Comparison of ENCODE assay signal across 13 cellular contexts in genomic region chr17:17087424-17088103, GRCh38. TPM values are rescaled to one million over a fixed set of nuclear protein-coding genes. Genes with fewer than 3 reads are reported as not detected.
DNase-seq lines count a peak whose midpoint lies in the region; ATAC-seq, FAIRE-seq and TF ChIP-seq lines count a peak whose summit lies in the region.
"Had no signal": no experiment of that assay in that cellular context is flagged by ENCODE, and none has a peak within 500 bp of the region (broad histone marks: within the 10 kb centered on the region; RNA-seq: fewer than 3 reads in every experiment).

No MANE protein-coding gene starts in this region.

- H3K27me3 ChIP-seq in liver (ENCODE audit: control insufficient read depth in 4 of 4, insufficient read depth in 4 of 4, low read length in 3 of 4): no peaks in the 10 kb centered on the region
- no peaks in the 10 kb centered on the region for H3K27me3 ChIP-seq in HepG2 (ENCODE audit: control insufficient read depth in 1 of 2, insufficient read depth in 2 of 2, low read length in 2 of 2)

- H3K4me1 Mint-ChIP-seq in glutamatergic neuron (ENCODE audit: low read depth, unreplicated experiment) (peaks cover 66% of the 10 kb centered on the region), neural crest cell (peaks cover 12% of the 10 kb centered on the region)
- H3K4me1 Mint-ChIP-seq in activated naive CD8-positive, alpha-beta T cell treated with anti-CD3 and anti-CD28 coated beads, Interleukin-2, amount 50 U/mL, for 24 hours: peaks cover 35% of the 10 kb centered on the region

- H3K4me1 ChIP-seq in liver (ENCODE audit: control insufficient read depth in 4 of 4, insufficient read depth in 4 of 4, low read length in 3 of 4) (peaks cover 10 to 62% (median 41%) of the 10 kb centered on the region in 4 donors), HepG2 (ENCODE audit: insufficient read depth, low read length) (peaks cover 51% of the 10 kb centered on the region)

- TF ChIP-seq CTCF in liver (IDR thresholded peaks at IDR 0.05; ENCODE audit: low read depth, low read length, missing input control) (no peak), HepG2 (CRISPR knock-in tag; IDR thresholded peaks at IDR 0.05) (no peak), glutamatergic neuron (IDR thresholded peaks at IDR 0.05; ENCODE audit: partially characterized antibody, unreplicated experiment) (no peak), neural crest cell (conservative IDR thresholded peaks at IDR 0.05) (no peak)

- H3K36me3 Mint-ChIP-seq in glutamatergic neuron (ENCODE audit: unreplicated experiment): no peaks in the 10 kb centered on the region
- peaks cover 2% of the 10 kb centered on the region for H3K36me3 Mint-ChIP-seq in neural crest cell (ENCODE audit: low read depth)
- H3K36me3 Mint-ChIP-seq in activated naive CD8-positive, alpha-beta T cell treated with anti-CD3 and anti-CD28 coated beads, Interleukin-2, amount 50 U/mL, for 24 hours (ENCODE audit: low read depth): peaks cover 12% of the 10 kb centered on the region

- peaks cover 0 to 6% (median 2%) of the 10 kb centered on the region in 4 donors for H3K36me3 ChIP-seq in liver (ENCODE audit: control insufficient read depth in 4 of 4, insufficient read depth in 3 of 4, low read depth in 1 of 4, low read length in 3 of 4)
- H3K36me3 ChIP-seq in HepG2 (replicated peaks in 1 of 2; ENCODE audit: control insufficient read depth in 1 of 2, insufficient read depth in 2 of 2, low read length in 2 of 2): peaks cover 7 to 15% of the 10 kb centered on the region in 2 experiments; a peak in 3 of 5 replicates

- 59% methylated on average over 13 of the region's 13 CpGs for WGBS in liver
- WGBS in HepG2 (ENCODE audit: low lambda C conversion rate): 100% methylated on average over 3 of the region's 13 CpGs

- CTCF ChIA-PET in HepG2 (lab: Yijun Ruan, JAX; ENCODE audit: low intra/inter-chr PET ratio, low total read pairs): no interaction called here

- H3K27ac ChIP-seq in liver (ENCODE audit: low read depth in 1 of 2, low read length in 2 of 2): peak overlapping the region; percentile 28 to 62
- H3K27ac ChIP-seq in HepG2 (ENCODE audit: extremely low read length, insufficient read depth, low read length): no peak overlapping the region
- H3K27ac ChIP-seq: GM23248 had no signal

- no peak for ATAC-seq in HepG2
- ATAC-seq in HG03457 (IDR thresholded peaks at IDR 0.05; ENCODE audit: unreplicated experiment): no peak
- no peak for ATAC-seq in activated naive CD8-positive, alpha-beta T cell treated with anti-CD3 and anti-CD28 coated beads, Interleukin-2, amount 50 U/mL, for 24 hours

- no peak overlapping the region for H3K4me3 ChIP-seq in liver (ENCODE audit: low read depth in 1 of 3, low read length in 3 of 3)
- H3K4me3 ChIP-seq in HepG2 (replicated peaks in 1 of 3; ENCODE audit: insufficient read depth in 1 of 3, low read depth in 2 of 3, low read length in 3 of 3): no peak overlapping the region
- H3K4me3 ChIP-seq: GM23248 had no signal

- no peak for FAIRE-seq in HepG2 (lab: Jason Lieb, UNC)
- FAIRE-seq: colon had no signal

- intact Hi-C loops in HepG2 (cut with micrococcal nuclease; ENCODE audit: unreplicated experiment): no loop called here

- H3K27me3 Mint-ChIP-seq in glutamatergic neuron (ENCODE audit: unreplicated experiment) (peaks cover 26% of the 10 kb centered on the region), neural crest cell (ENCODE audit: low read depth) (no peaks in the 10 kb centered on the region)
- H3K27me3 Mint-ChIP-seq in activated naive CD8-positive, alpha-beta T cell treated with anti-CD3 and anti-CD28 coated beads, Interleukin-2, amount 50 U/mL, for 24 hours: no peaks in the 10 kb centered on the region

- H3K9me3 ChIP-seq in liver (ENCODE audit: control insufficient read depth in 4 of 4, low read length in 3 of 4) (no peaks in the 10 kb centered on the region), HepG2 (ENCODE audit: low read length) (no peaks in the 10 kb centered on the region)

- H2AFZ ChIP-seq in HepG2 (ENCODE audit: low read length): no peak overlapping the region
- H2AFZ ChIP-seq: GM23248 had no signal

- H3K9ac ChIP-seq in liver (ENCODE audit: low read depth in 1 of 2, low read length in 2 of 2): no peak overlapping the region
- no peak overlapping the region for H3K9ac ChIP-seq in HepG2 (ENCODE audit: insufficient read depth, low read depth, low read length)
- H3K9ac ChIP-seq: GM23248 had no signal

- H3K9me3 Mint-ChIP-seq in glutamatergic neuron (ENCODE audit: unreplicated experiment) (peaks cover 17% of the 10 kb centered on the region), neural crest cell (no peaks in the 10 kb centered on the region)
- no peaks in the 10 kb centered on the region for H3K9me3 Mint-ChIP-seq in activated naive CD8-positive, alpha-beta T cell treated with anti-CD3 and anti-CD28 coated beads, Interleukin-2, amount 50 U/mL, for 24 hours
- H3K9me3 Mint-ChIP-seq: activated naive CD4-positive, alpha-beta T cell treated with anti-CD3 and anti-CD28 coated beads for 36 hours had no signal

- DNase-seq in HepG2 (ENCODE audit: low spot score) (no peak), glutamatergic neuron (peak; percentile 5), neural crest cell (ENCODE audit: low read depth, low spot score) (no peak), NCI-H1930 (lab: John Stamatoyannopoulos, UW) (no peak), SIG-M5 (lab: John Stamatoyannopoulos, UW) (no peak)
- DNase-seq in activated naive CD8-positive, alpha-beta T cell treated with anti-CD3 and anti-CD28 coated beads, Interleukin-2, amount 50 U/mL, for 24 hours: no peak
- DNase-seq: ACHN; activated CD4-positive, alpha-beta T cell treated with anti-CD3 and anti-CD28 coated beads, Interleukin-2, amount 50 U/mL, for 4 hours; activated naive CD4-positive, alpha-beta T cell treated with anti-CD3 and anti-CD28 coated beads for 36 hours; GM23248 had no signal

- BruUV-seq in HepG2 (replicated peaks; lab: Mats Ljungman, UMichigan): no TSS peak

- POLR2A ChIA-PET in HepG2 (lab: Yijun Ruan, JAX): interaction anchor here (1.1 kb wide), 1 partner anchor 16 kb away, joined by 3 read pairs; no protein-coding TSS in a partner anchor

- no peak for TF ChIP-seq RAD21 in liver (IDR thresholded peaks at IDR 0.05)
- no peak for TF ChIP-seq RAD21 in HepG2 (CRISPR knock-in tag; IDR thresholded peaks at IDR 0.05)

- TF ChIP-seq EP300 in HepG2 (IDR thresholded peaks at IDR 0.05; ENCODE audit: low read depth in 2 of 2, low read length in 2 of 2): no peak
- no peak for TF ChIP-seq EP300 in HepG2 (CRISPR knock-in tag; IDR thresholded peaks at IDR 0.05; ENCODE audit: borderline replicate concordance)

- no peak overlapping the region for H3K27ac Mint-ChIP-seq in glutamatergic neuron (ENCODE audit: unreplicated experiment)
- peak overlapping the region; percentile 17 for H3K27ac Mint-ChIP-seq in neural crest cell (ENCODE audit: unreplicated experiment)
- H3K27ac Mint-ChIP-seq in activated naive CD8-positive, alpha-beta T cell treated with anti-CD3 and anti-CD28 coated beads, Interleukin-2, amount 50 U/mL, for 24 hours: no peak overlapping the region
- H3K27ac Mint-ChIP-seq: activated naive CD4-positive, alpha-beta T cell treated with anti-CD3 and anti-CD28 coated beads for 36 hours had no signal

- H3K79me2 ChIP-seq in HepG2 (ENCODE audit: insufficient read depth, low read length): no peaks in the 10 kb centered on the region

- in situ Hi-C loops in HepG2 (cut with HindIII; ENCODE audit: extremely low pct_ligation_motif_present, low pct_unique_long_range_greater_than_20kb): no loop called here

- H3K4me2 ChIP-seq in HepG2 (ENCODE audit: low read depth, low read length): no peak overlapping the region

- TF ChIP-seq POLR2A in HepG2 (IDR thresholded peaks at IDR 0.05; ENCODE audit: insufficient read depth in 1 of 2, low read depth in 2 of 2, low read length in 2 of 2): no peak

- H3K4me3 Mint-ChIP-seq in glutamatergic neuron (ENCODE audit: unreplicated experiment) (no peak overlapping the region), neural crest cell (no peak overlapping the region)
- H3K4me3 Mint-ChIP-seq in activated naive CD8-positive, alpha-beta T cell treated with anti-CD3 and anti-CD28 coated beads, Interleukin-2, amount 50 U/mL, for 24 hours: no peak overlapping the region
- H3K4me3 Mint-ChIP-seq: activated naive CD4-positive, alpha-beta T cell treated with anti-CD3 and anti-CD28 coated beads for 36 hours had no signal

- H4K20me1 ChIP-seq in HepG2 (ENCODE audit: insufficient read depth, low read length): no peaks in the 10 kb centered on the region

TF ChIP-seq in HepG2, 621 proteins besides CTCF, POLR2A, EP300 and RAD21 (continues in another document):
- TF ChIP-seq EEA1 (CRISPR knock-in tag; IDR thresholded peaks at IDR 0.05; ENCODE audit: borderline replicate concordance): no peak

RNA-seq across cellular contexts. Expression of gene MPRIP, which starts 45.3 kb away (rescaled TPM):
- total RNA-seq in liver (10 to 100 TPM; 31.5 to 61.9 TPM), HepG2 (2016; rRNA removed; fragmentation: Illumina TruSeq; extraction: Trizol) (43.6 and 50.2 TPM in 2 replicates), glutamatergic neuron (ENCODE audit: unreplicated experiment) (863 TPM), neural crest cell (241 and 244 TPM in 2 replicates)
- polyA plus RNA-seq in liver (10 to 100 TPM; 21.2 to 37.9 TPM), HepG2 (2011; rRNA removed) (42.9 and 52.4 TPM in 2 replicates)
- total RNA-seq in HepG2 (2016; cell fraction: cytosol; rRNA removed; fragmentation: Illumina TruSeq; extraction: Trizol; ENCODE audit: low read depth): 15.5 and 22.4 TPM in 2 replicates
- total RNA-seq in HepG2 (2016; cell fraction: insoluble cytoplasmic fraction; rRNA removed; fragmentation: Illumina TruSeq; extraction: Trizol): 35.4 and 49.2 TPM in 2 replicates
- total RNA-seq in HepG2 (2016; cell fraction: membrane; rRNA removed; fragmentation: Illumina TruSeq; extraction: Trizol): 44.2 and 45.8 TPM in 2 replicates
- total RNA-seq in HepG2 (2016; cell fraction: nucleus; rRNA removed; fragmentation: Illumina TruSeq; extraction: Trizol): 44.0 and 52.2 TPM in 2 replicates
- 27.7 and 33.6 TPM in 2 replicates for polyA plus RNA-seq in HepG2 (2011; cell fraction: cytosol; rRNA removed)
- 64.4 and 73.7 TPM in 2 replicates for polyA plus RNA-seq in HepG2 (2011; cell fraction: nucleus; rRNA removed)
- polyA plus RNA-seq in HepG2 (2012): 45.3 and 47.7 TPM in 2 replicates
- 21.2 and 23.7 TPM in 2 replicates for polyA plus RNA-seq in HepG2 (2016; cell fraction: cytosol; fragmentation: Illumina TruSeq; extraction: Trizol; ENCODE audit: low read depth)
- 54.0 and 64.3 TPM in 2 replicates for polyA plus RNA-seq in HepG2 (2016; cell fraction: insoluble cytoplasmic fraction; fragmentation: Illumina TruSeq; extraction: Trizol; ENCODE audit: low read depth)
- polyA plus RNA-seq in HepG2 (2016; cell fraction: membrane; fragmentation: Illumina TruSeq; extraction: Trizol; ENCODE audit: low read depth): 40.8 and 46.7 TPM in 2 replicates
- polyA plus RNA-seq in HepG2 (2016; cell fraction: nucleus; fragmentation: Illumina TruSeq; extraction: Trizol; ENCODE audit: insufficient read depth, low read depth): 98.9 and 100 TPM in 2 replicates
- 85.4 and 275 TPM in 2 replicates for polyA minus RNA-seq in HepG2 (2011; rRNA and poly(A)+ RNA removed; ENCODE audit: low replicate concordance)
- 31.4 and 37.0 TPM in 2 replicates for polyA minus RNA-seq in HepG2 (2011; cell fraction: cytosol; rRNA and poly(A)+ RNA removed)
- polyA minus RNA-seq in HepG2 (2011; cell fraction: nucleus; rRNA and poly(A)+ RNA removed): 58.5 and 70.9 TPM in 2 replicates
